In genomic region chr12:21813751-21814150, GRCh38 we compare ENCODE assay signal across 24 cellular contexts. TPM values are rescaled to one million over a fixed set of nuclear protein-coding genes. Genes with fewer than 3 reads are reported as not detected.
"Had no signal": no experiment of that assay in that cellular context is flagged by ENCODE, and none has a peak within 500 bp of the region (broad histone marks: within the 10 kb centered on the region; RNA-seq: fewer than 3 reads in every experiment).

No MANE protein-coding gene starts in this region.

- ATAC-seq: effector memory CD8-positive, alpha-beta T cell; left colon; mucosa of descending colon; natural killer cell treated with Interleukin-12 subunit alpha and Interleukin-12 subunit beta and Interleukin-15 and Interleukin-18, amount 100 ng/mL, for 72 hours; stimulated activated memory B cell treated with anti-CD40 and anti-IgM and Interleukin-4, amounts not matched to agents 10 μg/mL and 1 μg/mL and 100 μg/mL, for 72 hours; stimulated activated naive CD8-positive, alpha-beta T cell treated with anti-CD3 and anti-CD28 coated beads, Interleukin-15, Interleukin-2, amounts not matched to agents 100 U/mL and 50 U/mL, for 24 hours had no signal

- H3K4me3 ChIP-seq: mucosa of descending colon, pancreas, sigmoid colon, spleen, testis, tibial artery had no signal

- H3K27ac ChIP-seq: neutrophil, pancreas, sigmoid colon, spleen, testis, tibial artery had no signal

- H3K9me3 ChIP-seq: mucosa of descending colon, neutrophil, pancreas, sigmoid colon, testis, tibial artery had no signal

- H3K27me3 ChIP-seq: neutrophil, pancreas, sigmoid colon, spleen, testis, tibial artery had no signal

- H3K36me3 ChIP-seq: neutrophil, pancreas, sigmoid colon, spleen had no signal

- DNase-seq: cerebellar nuclear complex; cortex of kidney; effector memory CD8-positive, alpha-beta T cell; head of caudate nucleus; hippocampal formation; left colon; mesenchymal stem cell; mucosa of descending colon; naive B cell; pancreas; retina; sigmoid colon; spleen; stimulated activated CD4-positive, alpha-beta T cell treated with anti-CD3 and anti-CD28 coated beads, Interleukin-4, amount 100 ng/mL, for 4 hours; stimulated activated naive CD8-positive, alpha-beta T cell treated with anti-CD3 and anti-CD28 coated beads, Interleukin-15, Interleukin-2, amounts not matched to agents 100 U/mL and 50 U/mL, for 24 hours; substantia nigra; testis; tibial artery had no signal

- H3K4me1 ChIP-seq: spleen, testis had no signal

RNA-seq across cellular contexts. Expression of gene KCNJ8, which starts 39.2 kb away (rescaled TPM):
- total RNA-seq: dermis microvascular lymphatic vessel endothelial cell; lung microvascular endothelial cell; natural killer cell treated with Interleukin-12 subunit alpha and Interleukin-12 subunit beta and Interleukin-15 and Interleukin-18, amount 100 ng/mL, for 72 hours; pulmonary artery endothelial cell had no signal
